Comparison of ENCODE assay signal across 8 cellular contexts in the genomic region with DNA sequence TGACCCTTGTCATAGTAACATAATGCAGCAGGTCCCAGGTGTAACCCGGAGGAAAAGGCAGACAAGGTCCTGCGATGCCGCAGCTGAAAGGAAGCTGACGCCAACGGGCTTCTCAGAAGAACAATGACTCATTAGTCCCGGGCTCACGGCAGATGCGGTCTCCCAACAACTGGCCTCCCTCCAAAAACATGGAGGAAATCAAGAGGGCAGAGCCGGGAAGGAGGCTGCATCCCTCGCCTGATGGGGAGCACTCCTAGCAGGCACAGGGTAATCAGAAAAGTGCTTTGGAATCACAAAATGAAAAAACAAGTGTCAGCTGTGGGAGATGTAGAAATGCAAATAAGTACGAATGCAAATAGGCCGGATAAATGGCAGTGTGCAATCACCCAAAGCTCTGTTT.
DNase-seq lines count a peak whose midpoint lies in the region; ATAC-seq and TF ChIP-seq lines count a peak whose summit lies in the region.

No MANE protein-coding gene starts in this region.

- ATAC-seq in HG03342 (IDR thresholded peaks at IDR 0.05; ENCODE audit: unreplicated experiment) (no peak), HG03108 (IDR thresholded peaks at IDR 0.05; ENCODE audit: unreplicated experiment) (no peak)

- H3K27me3 ChIP-seq in dorsolateral prefrontal cortex = no peaks in the 10 kb centered on the region

- peak overlapping the region; percentile 7 to 95 (median 87) for H3K27ac ChIP-seq in dorsolateral prefrontal cortex

- intact Hi-C loops in dorsolateral prefrontal cortex (cut with DNase I) (no loop called here), posterior cingulate gyrus (cut with DNase I) (no loop called here)

- H3K4me3 ChIP-seq in dorsolateral prefrontal cortex = peak overlapping the region; percentile 12 to 70 (median 52)

- DNase-seq in ELR (ENCODE audit: low read depth) = peak; percentile 92
- peak; percentile 30 for DNase-seq in NCI-H774 (lab: John Stamatoyannopoulos, UW)
- DNase-seq in dorsolateral prefrontal cortex = peak; percentile 46 to 91 (median 84)
- DNase-seq in posterior cingulate gyrus = peak; percentile 61 to 97 (median 78)
- DNase-seq in Kasumi-1 (lab: John Stamatoyannopoulos, UW) = no peak
- DNase-seq in iPS-NIHi11 (ENCODE audit: low spot score) = no peak

- TF ChIP-seq CTCF in dorsolateral prefrontal cortex (IDR thresholded peaks at IDR 0.05 in 54 of 56, conservative IDR thresholded peaks at IDR 0.05 in 2 of 56; ENCODE audit: low read depth in 1 of 56, partially characterized antibody in 56 of 56) = peak in 13 of 56 donors; percentile 5 to 52 (median 15)

Comparison
In these comparisons a context has a peak if more than half of its experiments do, and no peak if none do; other contexts are left out.
1. DNase-seq: peak in ELR (single experiment), NCI-H774 (single experiment), dorsolateral prefrontal cortex (10 of 10) and posterior cingulate gyrus (10 of 10); none in Kasumi-1 (0 of 2) and iPS-NIHi11 (single experiment).